In the genomic region with DNA sequence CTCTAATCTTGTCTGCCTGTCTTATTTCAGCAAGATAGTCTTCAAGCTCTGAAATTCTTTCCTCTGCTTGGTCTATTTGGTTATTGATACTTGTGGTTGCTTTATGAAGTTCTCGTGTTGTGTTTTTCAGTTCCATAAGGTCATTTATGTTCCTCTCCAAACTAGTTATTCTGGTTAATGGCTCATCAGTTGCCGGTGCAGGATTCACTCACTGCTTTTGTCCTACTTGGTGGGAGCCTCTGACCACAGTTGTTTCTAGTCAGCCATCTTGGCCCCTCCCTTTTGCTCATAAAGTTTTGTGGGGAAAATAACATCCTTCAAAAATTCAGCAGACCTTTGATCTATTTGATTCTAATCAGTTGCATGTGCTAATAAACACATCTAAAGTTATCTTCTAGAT, we compare ENCODE assay signal across 10 cellular contexts.
"Had no signal": no experiment of that assay in that cellular context is flagged by ENCODE, and none has a peak within 500 bp of the region (broad histone marks: within the 10 kb centered on the region; RNA-seq: fewer than 3 reads in every experiment).

No MANE protein-coding gene starts in this region.

- H3K4me3 Mint-ChIP-seq: H9, HFFc6, IgD-negative memory B cell had no signal

- H3K27ac Mint-ChIP-seq: H9, HFFc6, IgD-negative memory B cell had no signal

- DNase-seq: GM23248, H9, HCEC 1CT, HFFc6, KG1 had no signal

- H3K27me3 Mint-ChIP-seq: IgD-negative memory B cell had no signal

- H3K4me1 Mint-ChIP-seq: IgD-negative memory B cell had no signal

- H3K4me3 ChIP-seq: GM23248 had no signal

- FAIRE-seq: H1, H54, HepG2 had no signal

- ATAC-seq: HepG2 had no signal

- H3K27ac ChIP-seq: GM23248, HL-60 had no signal

- H2AFZ ChIP-seq: GM23248 had no signal

- H3K9ac ChIP-seq: GM23248 had no signal
